21 cellular contexts compared by ENCODE assay signal in genomic region chr2:103464831-103465230, GRCh38.
DNase-seq lines count a peak whose midpoint lies in the region; ATAC-seq lines count a peak whose summit lies in the region.
"Had no signal": no experiment of that assay in that cellular context is flagged by ENCODE, and none has a peak within 500 bp of the region (broad histone marks: within the 10 kb centered on the region; RNA-seq: fewer than 3 reads in every experiment).

No MANE protein-coding gene starts in this region.

- H3K18ac ChIP-seq in trophoblast cell (ENCODE audit: low read length) = no peak overlapping the region

- H3K4me2 ChIP-seq in trophoblast cell (ENCODE audit: low read length) = no peak overlapping the region
- H3K4me2 ChIP-seq: GM23338 had no signal

- no peak overlapping the region for H2BK120ac ChIP-seq in trophoblast cell (ENCODE audit: insufficient read depth, low read length, poor library complexity)

- no peak overlapping the region for H2BK12ac ChIP-seq in trophoblast cell (ENCODE audit: low read length)

- DNase-seq in HT1080 (ENCODE audit: low read depth) (peak; percentile 7), SW480 (ENCODE audit: low spot score) (peak; percentile 20), left kidney (ENCODE audit: low read depth, low spot score) (peak; percentile 2), trophoblast cell (no peak)
- DNase-seq: ACHN; BE2C; C1 segment of cervical spinal cord; CD4-positive, CD25-positive, alpha-beta regulatory T cell; CD8-positive, alpha-beta memory T cell; COR-L47; DMS 273 treated with DMSO at 0.1 percent for 48 hours; DMS79; GF-D8; H9; IMR-90; KBM-7 had no signal

- H2BK5ac ChIP-seq in trophoblast cell (ENCODE audit: low read depth, low read length, poor library complexity) = no peak overlapping the region

- no peaks in the 10 kb centered on the region for H3K9me3 ChIP-seq in trophoblast cell (ENCODE audit: insufficient read depth, low read depth, low read length)
- H3K9me3 ChIP-seq: BE2C had no signal

- no peaks in the 10 kb centered on the region for H3K79me2 ChIP-seq in trophoblast cell (ENCODE audit: control insufficient read depth, insufficient read depth, low read length, poor library complexity)

- no peak overlapping the region for H4K12ac ChIP-seq in trophoblast cell (ENCODE audit: low read depth, low read length)

- H3K4me1 ChIP-seq in trophoblast cell (ENCODE audit: control insufficient read depth in 1 of 2, insufficient read depth in 2 of 2, low read length in 2 of 2) = no peaks in the 10 kb centered on the region
- H3K4me1 ChIP-seq: BE2C had no signal

- H2AK5ac ChIP-seq in trophoblast cell (ENCODE audit: low read length) = no peak overlapping the region

- no peak overlapping the region for H3K14ac ChIP-seq in trophoblast cell (ENCODE audit: low read length)

- no peaks in the 10 kb centered on the region for H3K79me1 ChIP-seq in trophoblast cell (ENCODE audit: low read length)

- no peak overlapping the region for H3K4me3 ChIP-seq in trophoblast cell (ENCODE audit: low read depth, low read length)
- H3K4me3 ChIP-seq: GM23338 had no signal

- no peaks in the 10 kb centered on the region for H3K27me3 ChIP-seq in trophoblast cell (ENCODE audit: insufficient read depth, low read length)
- H3K27me3 ChIP-seq: BE2C had no signal

- H3K27ac ChIP-seq in trophoblast cell (ENCODE audit: low read depth, low read length) = no peak overlapping the region
- H3K27ac ChIP-seq: HL-60 had no signal

- no CpG with 5 or more reads among the region's 7 CpGs for WGBS in trophoblast cell (ENCODE audit: extremely low coverage, insufficient coverage, insufficient read length)

- no peaks in the 10 kb centered on the region for H3K36me3 ChIP-seq in trophoblast cell (ENCODE audit: control insufficient read depth in 1 of 2, insufficient read depth in 2 of 2, low read length in 2 of 2)
- H3K36me3 ChIP-seq: BE2C had no signal

- no peak overlapping the region for H4K8ac ChIP-seq in trophoblast cell (ENCODE audit: low read depth, low read length)

- H3K23ac ChIP-seq in trophoblast cell (ENCODE audit: low read length) = no peak overlapping the region

- peak overlapping the region; percentile 4 for H3K9ac ChIP-seq in trophoblast cell (ENCODE audit: low read length)

- H2AFZ ChIP-seq in trophoblast cell (ENCODE audit: insufficient read depth, low read length, poor library complexity) = no peak overlapping the region
- H2AFZ ChIP-seq: GM23338 had no signal

- H4K91ac ChIP-seq in trophoblast cell (ENCODE audit: low read depth, low read length) = no peak overlapping the region

- ATAC-seq in HG03045 (IDR thresholded peaks at IDR 0.05; ENCODE audit: unreplicated experiment) (no peak), HG03378 (IDR thresholded peaks at IDR 0.05; ENCODE audit: unreplicated experiment) (no peak), HG03442 (IDR thresholded peaks at IDR 0.05; ENCODE audit: unreplicated experiment) (no peak)
- ATAC-seq: GM23338 had no signal

- no peak overlapping the region for H3K4ac ChIP-seq in trophoblast cell (ENCODE audit: low read depth, low read length)

Comparison
In these comparisons a context has a peak if more than half of its experiments do, and no peak if none do; other contexts are left out.
1. DNase-seq: peak in HT1080 (single experiment), SW480 (single experiment) and left kidney (single experiment); none in trophoblast cell (0 of 2).